Comparison of ENCODE assay signal across 10 cellular contexts in genomic region chr4:1631136-1631535, GRCh38.
"Had no signal": no experiment of that assay in that cellular context is flagged by ENCODE, and none has a peak within 500 bp of the region (broad histone marks: within the 10 kb centered on the region; RNA-seq: fewer than 3 reads in every experiment).

No MANE protein-coding gene starts in this region.

- H3K27ac ChIP-seq: GM23248 had no signal

- H3K9me3 ChIP-seq: HAP-1 had no signal

- H3K4me3 ChIP-seq: GM23248, GM23338, HAP-1 had no signal

- H3K4me2 ChIP-seq: GM23338 had no signal

- H3K4me1 ChIP-seq: HAP-1 had no signal

- H2AFZ ChIP-seq: GM23248, GM23338 had no signal

- H3K36me3 ChIP-seq: HAP-1 had no signal

- DNase-seq: GM23248, GOT3, H7, H9, HCEC 1CT, HFFc6 had no signal

- FAIRE-seq: H54 had no signal

- H3K9ac ChIP-seq: GM23248 had no signal

- ATAC-seq: GM23338, HCT116 had no signal
